ENCODE assay signal across 8 cellular contexts in the genomic region with DNA sequence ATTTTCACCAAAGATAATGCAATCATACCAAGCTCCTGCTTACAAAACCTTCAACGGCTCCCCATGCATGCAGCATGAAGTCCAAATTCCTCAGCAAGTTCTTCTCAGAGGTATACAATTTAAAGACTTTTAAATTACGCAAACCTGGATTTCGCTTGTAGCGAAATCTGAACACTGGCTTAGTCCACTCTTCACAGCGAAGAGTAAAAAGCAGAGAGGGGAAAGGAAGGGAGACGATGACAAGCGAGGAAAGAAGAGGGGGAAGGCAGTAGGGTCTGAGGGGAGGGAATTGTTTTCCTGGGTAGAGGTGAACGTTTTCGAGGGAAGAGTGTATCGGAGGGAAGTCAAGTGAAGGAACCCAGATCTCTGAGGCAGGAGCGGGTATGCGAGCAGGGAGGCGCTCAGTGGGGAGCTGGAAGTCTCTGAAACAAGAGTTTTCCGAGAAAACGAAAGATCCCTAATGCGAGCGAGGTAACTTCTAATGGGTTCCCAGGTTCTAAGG. TPM values are rescaled to one million over a fixed set of nuclear protein-coding genes. Genes with fewer than 3 reads are reported as not detected.
DNase-seq lines count a peak whose midpoint lies in the region; ATAC-seq and TF ChIP-seq lines count a peak whose summit lies in the region.

No MANE protein-coding gene starts in this region.

- no peaks in the 10 kb centered on the region for H3K27me3 ChIP-seq in gastroesophageal sphincter

- TF ChIP-seq EP300 in gastroesophageal sphincter (IDR thresholded peaks at IDR 0.05) = no peak

- no peaks in the 10 kb centered on the region for H3K9me3 ChIP-seq in gastroesophageal sphincter

- POLR2A ChIA-PET in RWPE1 (lab: Yijun Ruan, JAX; ENCODE audit: low non-redundant PET) = interaction anchor here (0.5 to 1.2 kb wide), 6 partner anchors 31 to 187 kb away, joined by 3 to 9 read pairs (median 4); partner anchors contain the start of gene PRDX1

- no peak for ATAC-seq in gastroesophageal sphincter
- ATAC-seq in sciatic nerve = peak; percentile 2
- no peak for ATAC-seq in GM18858 (IDR thresholded peaks at IDR 0.05; ENCODE audit: unreplicated experiment)

- no peaks in the 10 kb centered on the region for H3K36me3 ChIP-seq in gastroesophageal sphincter

- H3K4me3 ChIP-seq in GM08714 (ENCODE audit: low read length) (peak overlapping the region; percentile 64), gastroesophageal sphincter (peak overlapping the region; percentile 87 to 92)

- peak; percentile 25 for DNase-seq in RWPE1 (ENCODE audit: low spot score)
- DNase-seq in sciatic nerve (ENCODE audit: low spot score) = no peak
- DNase-seq in activated CD4-positive, alpha-beta T cell treated with anti-CD3 and anti-CD28 coated beads, Interleukin-2, amount 50 U/mL, for 4 hours = no peak
- no peak for DNase-seq in MV-4-11 (lab: John Stamatoyannopoulos, UW)
- no peak for DNase-seq in T-helper 1 cell

- no peak for TF ChIP-seq CTCF in RWPE1 (conservative IDR thresholded peaks at IDR 0.05; ENCODE audit: low read depth)
- TF ChIP-seq CTCF in gastroesophageal sphincter (IDR thresholded peaks at IDR 0.05) = no peak

- peaks cover 0 to 29% (median 8%) of the 10 kb centered on the region in 3 donors for H3K4me1 ChIP-seq in gastroesophageal sphincter

- CTCF ChIA-PET in RWPE1 (lab: Yijun Ruan, JAX) = interaction anchor here (0.6 to 6.9 kb wide), 4 partner anchors 130 to 683 kb away, joined by 3 to 60 read pairs (median 4); partner anchors contain the start of gene DYNLT4

- intact Hi-C loops in sciatic nerve (cut with DNase I) = loop anchor here (5.0 to 10.0 kb wide), 2 partner anchors 128 to 475 kb away; partner anchors contain the start of genes HECTD3 and UROD

- no peak for TF ChIP-seq POLR2A in gastroesophageal sphincter (IDR thresholded peaks at IDR 0.05)

- WGBS in gastroesophageal sphincter (ENCODE audit: low coverage in 1 of 2), 2 donors = 3 to 5% methylated on average over 11 to 17 of the region's 17 CpGs

- H3K27ac ChIP-seq in RWPE1 (peak overlapping the region; percentile 82), gastroesophageal sphincter (peak overlapping the region; percentile 36 to 92 (median 84))

RNA-seq across cellular contexts. Expression of gene TESK2, which starts 0.8 kb away (rescaled TPM):
- 1 to 10 TPM; 3.9 to 8.6 (median 4.8) TPM for total RNA-seq in gastroesophageal sphincter
- total RNA-seq in sciatic nerve = 14.3 TPM

RNA-seq across cellular contexts. Expression of gene CCDC163, which starts 9.7 kb away (rescaled TPM):
- total RNA-seq in gastroesophageal sphincter (1 to 10 TPM in 1 of 4 donors, under 1 TPM in 2, not detected in 1; 0.27 to 1.7 (median 0.89) TPM), sciatic nerve (1.1 TPM)

RNA-seq across cellular contexts. Expression of gene MMACHC, which starts 9.9 kb away (rescaled TPM):
- 1 to 10 TPM; 1.2 to 5.1 (median 1.7) TPM for total RNA-seq in gastroesophageal sphincter
- 4.5 TPM for total RNA-seq in sciatic nerve

RNA-seq across cellular contexts. Expression of gene PRDX1, which starts 31.5 kb away (rescaled TPM):
- total RNA-seq in gastroesophageal sphincter (100 to 1,000 TPM; 305 to 575 (median 359) TPM), sciatic nerve (330 TPM)
